Comparison of ENCODE assay signal across 29 cellular contexts in the genomic region with DNA sequence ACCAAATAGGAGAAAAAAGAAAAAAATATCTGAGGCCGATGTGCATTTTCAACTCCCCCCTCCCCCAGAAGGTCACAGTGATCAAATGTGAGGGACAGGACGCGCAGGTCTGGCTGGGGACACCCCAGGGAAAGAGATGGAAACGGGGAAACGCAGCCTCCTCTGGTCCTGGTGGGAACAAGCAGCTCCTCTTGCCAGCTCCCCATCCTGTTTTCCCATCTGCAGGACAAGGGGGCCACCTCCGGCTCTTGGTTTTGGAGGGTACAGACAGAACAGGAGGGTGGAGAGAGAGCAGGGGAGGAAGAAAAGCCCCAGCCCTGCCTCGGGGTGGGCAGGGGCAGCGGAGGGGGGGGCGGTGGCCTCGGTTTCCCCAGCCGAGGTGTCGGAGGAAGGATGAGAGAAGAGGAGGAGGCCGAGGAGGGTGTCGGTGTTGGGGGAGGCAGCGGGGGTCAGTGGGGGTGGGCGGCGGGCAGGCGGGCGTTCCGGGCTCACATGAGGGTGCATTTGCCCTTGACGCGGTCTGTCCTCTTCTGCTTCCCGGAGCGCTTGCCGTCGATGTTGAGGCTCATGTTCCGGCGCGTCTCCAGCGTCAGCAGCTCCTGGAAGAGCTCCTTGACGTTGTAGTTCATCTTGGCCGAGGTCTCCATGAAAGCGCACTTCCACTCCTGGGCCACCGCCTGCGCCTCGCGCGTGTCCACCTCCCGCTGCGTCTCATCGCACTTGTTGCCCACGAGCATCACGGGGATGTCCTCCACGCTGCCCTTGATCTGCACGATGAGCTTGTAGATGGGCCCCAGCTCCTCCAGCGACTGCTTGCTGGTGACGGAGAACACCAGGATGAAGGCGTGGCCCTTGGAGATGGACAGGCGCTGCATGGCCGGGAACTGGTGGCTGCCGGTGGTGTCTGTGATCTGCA. TPM values are rescaled to one million over a fixed set of nuclear protein-coding genes. Genes with fewer than 3 reads are reported as not detected.
"Had no signal": no experiment of that assay in that cellular context is flagged by ENCODE, and none has a peak within 500 bp of the region (broad histone marks: within the 10 kb centered on the region; RNA-seq: fewer than 3 reads in every experiment).

No MANE protein-coding gene starts in this region.

- ATAC-seq: activated CD8-positive, alpha-beta memory T cell treated with anti-CD3 and anti-CD28 coated beads, Interleukin-2, amount 10 ng/mL, durations not matched to agents 7 days and 5 days; activated naive CD4-positive, alpha-beta T cell treated with anti-CD3 and anti-CD28 coated beads, Interleukin-2, amount 50 U/mL, for 72 hours; activated naive CD8-positive, alpha-beta T cell treated with anti-CD3 and anti-CD28 coated beads, Interleukin-2, amount 50 U/mL, for 24 hours; Panc1; T-helper 17 cell; WTC11 had no signal

- H3K27ac ChIP-seq: brain microvascular endothelial cell, cardiac muscle cell, SJSA1 had no signal

- H3K4me1 Mint-ChIP-seq: activated CD8-positive, alpha-beta memory T cell treated with anti-CD3 and anti-CD28 coated beads, Interleukin-2, amount 10 ng/mL, durations not matched to agents 7 days and 5 days had no signal

- FAIRE-seq: astrocyte had no signal

- H3K4me3 ChIP-seq: cardiac muscle cell, SJSA1 had no signal

- H3K27ac Mint-ChIP-seq: activated CD8-positive, alpha-beta memory T cell treated with anti-CD3 and anti-CD28 coated beads, Interleukin-2, amount 10 ng/mL, durations not matched to agents 7 days and 5 days; activated naive CD4-positive, alpha-beta T cell treated with anti-CD3 and anti-CD28 coated beads, Interleukin-2, amount 50 U/mL, for 72 hours; activated naive CD8-positive, alpha-beta T cell treated with anti-CD3 and anti-CD28 coated beads, Interleukin-2, amount 50 U/mL, for 24 hours; activated T-cell treated with anti-CD3 and anti-CD28 coated beads, Interleukin-2, amount 50 U/mL, for 24 hours; T-helper 17 cell; WTC11 had no signal

- H3K27me3 ChIP-seq: cardiac muscle cell had no signal

- H3K36me3 ChIP-seq: brain microvascular endothelial cell, cardiac muscle cell, SJSA1 had no signal

- DNase-seq: activated CD4-positive, alpha-beta T cell treated with anti-CD3 and anti-CD28 coated beads for 48 hours; activated CD4-positive, alpha-beta T cell treated with anti-CD3 and anti-CD28 coated beads, Interleukin-2, amount 50 U/mL, for 4 hours; activated CD4-positive, CD25-positive, alpha-beta regulatory T cell treated with anti-CD3 and anti-CD28 coated beads, Interleukin-2, amount 50 U/mL, for 72 hours; activated CD8-positive, alpha-beta memory T cell treated with anti-CD3 and anti-CD28 coated beads, Interleukin-2, amount 10 ng/mL, durations not matched to agents 7 days and 5 days; activated effector memory CD4-positive, alpha-beta T cell treated with anti-CD3 and anti-CD28 coated beads, Interleukin-2, amount 50 U/mL, for 16 hours; activated naive CD4-positive, alpha-beta T cell treated with Interleukin-2 at 50 U/mL for 16 hours; activated naive CD8-positive, alpha-beta T cell treated with anti-CD3 and anti-CD28 coated beads, Interleukin-2, amount 50 U/mL, for 24 hours; activated T-cell treated with anti-CD3 and anti-CD28 coated beads, Interleukin-2, amount 50 U/mL, for 24 hours; amniotic stem cell; brain microvascular endothelial cell; MM.1S; NCI-H1105; NCI-H1436; NCI-H1694 treated with DMSO at 0.1 percent for 48 hours; NCI-H2029 treated with DMSO at 0.1 percent for 48 hours; NCI-H345; NCI-H510A; NCI-H69; NK-92 treated with Interleukin-12 subunit alpha and Interleukin-12 subunit beta, amount 100 ng/mL, for 24 hours; OCI-M1; SHP77; T-helper 17 cell; T-helper 9 cell had no signal

- H3K4me1 ChIP-seq: SJSA1 had no signal

- H3K4me3 Mint-ChIP-seq: activated CD8-positive, alpha-beta memory T cell treated with anti-CD3 and anti-CD28 coated beads, Interleukin-2, amount 10 ng/mL, durations not matched to agents 7 days and 5 days; activated naive CD8-positive, alpha-beta T cell treated with anti-CD3 and anti-CD28 coated beads, Interleukin-2, amount 50 U/mL, for 24 hours; activated T-cell treated with anti-CD3 and anti-CD28 coated beads, Interleukin-2, amount 50 U/mL, for 24 hours; T-helper 17 cell; WTC11 had no signal

RNA-seq across cellular contexts. Expression of gene DIRAS1, which starts 4.2 kb away (rescaled TPM):
- total RNA-seq: activated CD8-positive, alpha-beta memory T cell treated with anti-CD3 and anti-CD28 coated beads, Interleukin-2, amount 10 ng/mL, durations not matched to agents 7 days and 5 days; SJSA1 had no signal

RNA-seq across cellular contexts. Expression of gene GNG7, which starts 14.5 kb away (rescaled TPM):
- total RNA-seq: activated CD8-positive, alpha-beta memory T cell treated with anti-CD3 and anti-CD28 coated beads, Interleukin-2, amount 10 ng/mL, durations not matched to agents 7 days and 5 days had no signal
